Comparison of ENCODE assay signal across 8 cellular contexts in the genomic region with DNA sequence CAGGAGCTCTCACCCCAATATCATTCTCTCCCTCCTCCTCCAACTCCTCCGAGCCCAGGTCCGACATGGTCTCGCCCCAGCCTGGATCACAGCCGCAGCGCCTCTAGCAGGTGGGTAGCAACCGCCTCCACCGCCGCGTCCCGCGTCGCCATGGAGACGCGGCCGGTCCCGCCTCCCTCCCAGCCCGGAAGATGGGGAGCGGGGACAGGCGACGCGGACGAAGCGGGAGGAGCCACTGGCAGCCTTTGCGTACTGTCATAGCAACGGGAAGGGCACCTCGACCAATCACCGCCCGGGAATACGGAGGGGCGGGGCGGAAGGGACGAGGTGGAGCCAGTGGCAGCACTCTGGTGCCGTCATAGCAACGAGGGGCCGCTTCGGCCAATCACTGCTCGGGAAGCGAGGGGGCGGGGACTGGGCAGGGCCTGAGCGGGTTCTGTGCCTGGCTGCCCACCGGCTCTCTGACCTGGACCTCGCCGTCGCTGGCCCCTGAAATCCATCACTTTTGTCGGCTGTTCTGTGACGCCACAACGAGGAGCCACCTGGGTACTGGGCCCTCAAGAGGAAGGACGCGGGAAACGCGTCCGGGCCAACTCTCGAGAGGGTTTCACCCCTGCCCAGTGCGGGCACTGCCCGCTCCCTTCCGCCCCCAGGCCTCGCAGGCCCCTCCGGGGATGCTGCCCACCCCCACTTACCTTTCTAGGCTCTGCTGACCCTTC. TPM values are rescaled to one million over a fixed set of nuclear protein-coding genes. Genes with fewer than 3 reads are reported as not detected.
DNase-seq lines count a peak whose midpoint lies in the region; ATAC-seq and TF ChIP-seq lines count a peak whose summit lies in the region.

A gene (minus strand): TSS at position 105 of the 719 bp plus-strand sequence. CDS start 38 bp downstream, at position 67.

- ATAC-seq in HG02870 (IDR thresholded peaks at IDR 0.05; ENCODE audit: unreplicated experiment) (peak; percentile 99), T-cell (replicated peaks in 1 of 4) (peak; percentile 96 to 99 (median 98)), heart right ventricle (peak; percentile 99 to 100 (median 100))

- H3K27ac Mint-ChIP-seq in T-cell (peak within 1 kb of the TSS; percentile 66 to 73), type B pancreatic cell (peak within 1 kb of the TSS; percentile 95)

- CTCF ChIA-PET in T-cell (lab: Charles Lee): no interaction called here

- in situ Hi-C loops in GM13977 (cut with MboI; ENCODE audit: low pct_unique_long_range_greater_than_20kb, low sequenced_read_pairs, unreplicated experiment): no loop called here

- H3K4me1 Mint-ChIP-seq in T-cell (peaks cover 16 to 28% (median 17%) of the 10 kb centered on the region in 3 donors), type B pancreatic cell (ENCODE audit: unreplicated experiment) (peaks cover 11% of the 10 kb centered on the region)

- no peaks in the 10 kb centered on the region for H3K36me3 Mint-ChIP-seq in T-cell
- no peaks in the 10 kb centered on the region for H3K36me3 Mint-ChIP-seq in type B pancreatic cell

- H3K4me3 Mint-ChIP-seq in T-cell (peak within 1 kb of the TSS; percentile 87 to 90 (median 87)), type B pancreatic cell (peak within 1 kb of the TSS; percentile 89)

- no peaks in the 10 kb centered on the region for H3K9me3 Mint-ChIP-seq in T-cell
- H3K9me3 Mint-ChIP-seq in type B pancreatic cell: no peaks in the 10 kb centered on the region

- peak within 1 kb of the TSS; percentile 51 to 90 (median 70) for H3K4me3 ChIP-seq in heart right ventricle

- H3K27me3 Mint-ChIP-seq in T-cell (peaks cover 4% of the 10 kb centered on the region in 2 donors), type B pancreatic cell (no peaks in the 10 kb centered on the region)

- POLR2A ChIA-PET in T-cell (lab: Charles Lee): interaction anchor here in 1 of 2 donors (0.5 kb wide), 1 partner anchor 276 kb away, joined by 4 read pairs; no protein-coding TSS in a partner anchor

- H3K27me3 ChIP-seq in heart right ventricle: no peaks in the 10 kb centered on the region

- intact Hi-C loops in heart right ventricle (cut with DNase I): loop anchor here in 1 of 10 donors (1.0 kb wide), 1 partner anchor 32 kb away; no protein-coding TSS in a partner anchor

- H3K4me1 ChIP-seq in heart right ventricle: peaks cover 0 to 14% (median 8%) of the 10 kb centered on the region in 9 donors

- DNase-seq in GM13977 (ENCODE audit: low spot score) (peak; percentile 97), NCI-H146 (lab: John Stamatoyannopoulos, UW) (peak; percentile 98), T-cell (peak; percentile 96 to 99 (median 98)), amniotic stem cell (lab: John Stamatoyannopoulos, UW) (peak; percentile 93), heart right ventricle (peak; percentile 99), pons (ENCODE audit: low spot score) (peak; percentile 99), type B pancreatic cell (ENCODE audit: extremely low spot score, unreplicated experiment) (peak; percentile 99)

- H3K36me3 ChIP-seq in heart right ventricle: no peaks in the 10 kb centered on the region

- peak; percentile 21 for TF ChIP-seq CTCF in GM13977 (IDR thresholded peaks at IDR 0.05; ENCODE audit: extremely low read depth, insufficient read depth, missing control alignments)
- no peak for TF ChIP-seq CTCF in heart right ventricle (IDR thresholded peaks at IDR 0.05)
- no peak for TF ChIP-seq CTCF in type B pancreatic cell (conservative IDR thresholded peaks at IDR 0.05)

- H3K9me3 ChIP-seq in heart right ventricle: no peaks in the 10 kb centered on the region

- WGBS in heart right ventricle, 2 donors: 0% methylated on average over 57 to 58 of the region's 58 CpGs

- peak within 1 kb of the TSS in 9 of 10 donors; percentile 52 to 85 (median 79) for H3K27ac ChIP-seq in heart right ventricle

RNA-seq across cellular contexts. Expression of the gene that starts here (rescaled TPM):
- total RNA-seq in T-cell: under 1 TPM in 2 of 5 donors, not detected in 3; 0.12 to 0.20 TPM
- total RNA-seq in heart right ventricle: under 1 TPM in 2 of 10 donors, not detected in 8; 0.20 to 0.36 TPM
- under 1 TPM in 1 of 2 donors, not detected in 1; 0.06 TPM for polyA plus RNA-seq in heart right ventricle
- 2.1 and 5.2 TPM in 2 replicates for total RNA-seq in type B pancreatic cell (ENCODE audit: low replicate concordance)

Comparison
In these comparisons a context has a peak if more than half of its experiments do, and no peak if none do; other contexts are left out.
1. Peak in every context shown above with its lines: DNase-seq, ATAC-seq, H3K4me3 ChIP-seq and H3K27ac ChIP-seq.
2. Peak in DNase-seq and ATAC-seq in T-cell; RNA of the gene not detected or under 1 TPM.
3. Peak in DNase-seq, ATAC-seq, H3K4me3 ChIP-seq and H3K27ac ChIP-seq in heart right ventricle; RNA of the gene not detected or under 1 TPM.